ENCODE assay signal across 9 cellular contexts in the genomic region with DNA sequence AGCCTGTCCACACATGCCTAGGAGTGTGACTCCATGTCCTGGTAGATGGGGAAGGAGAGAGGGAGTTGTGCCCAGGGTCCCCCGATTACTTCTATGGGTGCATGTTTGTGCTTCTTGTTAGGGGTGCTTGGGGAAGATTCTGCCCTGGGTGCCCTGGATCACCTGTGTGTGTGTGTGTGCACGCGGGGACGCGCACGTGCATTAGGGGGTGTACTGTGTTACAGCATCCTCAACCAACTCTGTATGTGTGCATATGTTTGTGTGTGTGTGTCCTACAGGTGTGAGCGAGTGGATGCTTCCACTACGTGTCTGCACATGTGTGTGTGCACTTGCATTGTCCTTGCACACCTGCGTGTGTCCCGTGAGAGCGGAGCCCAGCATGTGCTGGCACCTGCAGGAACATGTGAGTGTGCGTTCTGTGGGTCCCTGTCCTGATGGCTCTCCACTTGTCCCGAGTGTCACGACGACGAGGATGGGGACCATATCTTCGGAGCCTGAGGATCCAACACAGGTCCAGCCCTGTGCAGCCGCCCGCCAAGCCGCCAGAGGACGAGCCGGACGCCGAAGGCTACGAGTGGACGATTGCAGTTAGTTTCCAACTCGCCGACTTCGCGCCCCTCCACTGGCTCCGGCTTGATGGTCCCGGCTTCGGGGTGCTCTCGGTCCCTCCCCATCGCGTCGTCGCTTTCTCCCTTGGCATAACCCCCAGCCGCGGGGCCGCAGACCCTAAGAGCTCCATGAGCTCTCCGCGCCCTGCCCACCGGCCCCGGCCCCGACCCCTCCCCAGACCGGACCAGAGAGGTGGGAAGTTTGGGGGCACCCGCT. TPM values are rescaled to one million over a fixed set of nuclear protein-coding genes. Genes with fewer than 3 reads are reported as not detected.
DNase-seq lines count a peak whose midpoint lies in the region; ATAC-seq and TF ChIP-seq lines count a peak whose summit lies in the region.
"Had no signal": no experiment of that assay in that cellular context is flagged by ENCODE, and none has a peak within 500 bp of the region (broad histone marks: within the 10 kb centered on the region; RNA-seq: fewer than 3 reads in every experiment).

No MANE protein-coding gene starts in this region.

- peak overlapping the region; percentile 60 for H3K27ac Mint-ChIP-seq in HFFc6
- H3K27ac Mint-ChIP-seq in stimulated activated naive CD8-positive, alpha-beta T cell treated with anti-CD3 and anti-CD28 coated beads, Interleukin-15, Interleukin-2, amounts not matched to agents 100 ng/mL and 50 ng/mL, for 24 hours = no peak overlapping the region

- peaks cover 7% of the 10 kb centered on the region for H3K27me3 Mint-ChIP-seq in HFFc6 (ENCODE audit: insufficient read depth)
- H3K27me3 Mint-ChIP-seq in stimulated activated naive CD8-positive, alpha-beta T cell treated with anti-CD3 and anti-CD28 coated beads, Interleukin-15, Interleukin-2, amounts not matched to agents 100 ng/mL and 50 ng/mL, for 24 hours = peaks cover 56% of the 10 kb centered on the region

- H3K4me3 Mint-ChIP-seq in HFFc6 = peak overlapping the region; percentile 83
- peak overlapping the region; percentile 55 for H3K4me3 Mint-ChIP-seq in stimulated activated naive CD8-positive, alpha-beta T cell treated with anti-CD3 and anti-CD28 coated beads, Interleukin-15, Interleukin-2, amounts not matched to agents 100 ng/mL and 50 ng/mL, for 24 hours

- H3K4me3 ChIP-seq in breast epithelium = peak overlapping the region; percentile 49 to 86 (median 63)
- peak overlapping the region; percentile 59 to 71 for H3K4me3 ChIP-seq in left lung

- H3K27me3 ChIP-seq in breast epithelium (no peaks in the 10 kb centered on the region), left lung (peaks cover 0 to 51% of the 10 kb centered on the region in 2 donors)

- H3K27ac ChIP-seq in breast epithelium = peak overlapping the region; percentile 71 to 77
- peak overlapping the region in 1 of 2 donors; percentile 82 for H3K27ac ChIP-seq in left lung

- H3K4me1 Mint-ChIP-seq in HFFc6 (ENCODE audit: low read depth) = peaks cover 5% of the 10 kb centered on the region; the same call in 1 of the 2 replicates
- H3K4me1 Mint-ChIP-seq in stimulated activated naive CD8-positive, alpha-beta T cell treated with anti-CD3 and anti-CD28 coated beads, Interleukin-15, Interleukin-2, amounts not matched to agents 100 ng/mL and 50 ng/mL, for 24 hours (ENCODE audit: low read depth) = peaks cover 12% of the 10 kb centered on the region

- ATAC-seq in left lung = peak; percentile 32
- no peak for ATAC-seq in HG02973 (IDR thresholded peaks at IDR 0.05; ENCODE audit: unreplicated experiment)

- intact Hi-C loops in breast epithelium (cut with DNase I; ENCODE audit: low total_unique reads) (no loop called here), left lung (cut with DNase I) (no loop called here)

- H3K9me3 ChIP-seq in breast epithelium (no peaks in the 10 kb centered on the region), left lung (no peaks in the 10 kb centered on the region)

- H3K9me3 Mint-ChIP-seq in HFFc6 = no peaks in the 10 kb centered on the region
- no peaks in the 10 kb centered on the region for H3K9me3 Mint-ChIP-seq in stimulated activated naive CD8-positive, alpha-beta T cell treated with anti-CD3 and anti-CD28 coated beads, Interleukin-15, Interleukin-2, amounts not matched to agents 100 ng/mL and 50 ng/mL, for 24 hours

- no peaks in the 10 kb centered on the region for H3K4me1 ChIP-seq in breast epithelium
- peaks cover 0 to 39% of the 10 kb centered on the region in 2 donors for H3K4me1 ChIP-seq in left lung

- TF ChIP-seq POLR2A in breast epithelium (IDR thresholded peaks at IDR 0.05) = no peak

- H3K36me3 Mint-ChIP-seq in HFFc6 (ENCODE audit: low read depth) = no peaks in the 10 kb centered on the region
- no peaks in the 10 kb centered on the region for H3K36me3 Mint-ChIP-seq in stimulated activated naive CD8-positive, alpha-beta T cell treated with anti-CD3 and anti-CD28 coated beads, Interleukin-15, Interleukin-2, amounts not matched to agents 100 ng/mL and 50 ng/mL, for 24 hours (ENCODE audit: low read depth)

- H3K36me3 ChIP-seq in breast epithelium (no peaks in the 10 kb centered on the region), left lung (no peaks in the 10 kb centered on the region)

- DNase-seq in HFFc6 = no peak
- no peak for DNase-seq in breast epithelium (ENCODE audit: low spot score in 2 of 2)
- DNase-seq in left lung = no peak
- DNase-seq in HCEC 1CT = no peak
- no peak for DNase-seq in GF-D8 (lab: John Stamatoyannopoulos, UW)
- DNase-seq in SIG-M5 treated with dmso at 0.1 percent for 504 hours (lab: John Stamatoyannopoulos, UW; ENCODE audit: unreplicated experiment) = no peak

- TF ChIP-seq CTCF in HFFc6 (IDR thresholded peaks at IDR 0.05) (no peak), breast epithelium (IDR thresholded peaks at IDR 0.05) (no peak), left lung (IDR thresholded peaks at IDR 0.05) (no peak)

RNA-seq across cellular contexts. Expression of gene TBC1D3B, which starts 6.0 kb away (rescaled TPM):
- 1 to 10 TPM in 2 of 6 experiments, under 1 TPM in 4; 0.54 to 1.3 (median 0.80) TPM for total RNA-seq in HFFc6 (2021; fragmentation: NEBNext Ultra II Directional; extraction: Animal tissue kit (Norgen Biotek cat#: 25700))
- 1 to 10 TPM; 1.9 to 7.6 (median 5.2) TPM for total RNA-seq in breast epithelium
- total RNA-seq in left lung = 1 to 10 TPM; 6.7 to 8.8 TPM

RNA-seq across cellular contexts. Expression of gene CCL3L1, which starts 14.2 kb away (rescaled TPM):
- total RNA-seq in HFFc6 (2021; fragmentation: NEBNext Ultra II Directional; extraction: Animal tissue kit (Norgen Biotek cat#: 25700)) = under 1 TPM in 5 of 6 experiments, not detected in 1; 0.17 to 0.66 (median 0.46) TPM
- total RNA-seq in breast epithelium (1 to 10 TPM in 1 of 3 donors, not detected in 2; 5.0 TPM), left lung (10 to 100 TPM in 1 of 2 donors, under 1 TPM in 1; 0.38 to 11.7 TPM)
- total RNA-seq: endothelial cell of umbilical vein had no signal

RNA-seq across cellular contexts. Expression of gene CCL4L2, which starts 28.5 kb away (rescaled TPM):
- not detected for total RNA-seq in HFFc6 (2021; fragmentation: NEBNext Ultra II Directional; extraction: Animal tissue kit (Norgen Biotek cat#: 25700))
- total RNA-seq in breast epithelium (1 to 10 TPM in 1 of 3 donors, under 1 TPM in 1, not detected in 1; 0.33 to 6.1 TPM), left lung (10 to 100 TPM in 1 of 2 donors, 1 to 10 TPM in 1; 1.9 to 37.6 TPM)
- total RNA-seq: endothelial cell of umbilical vein had no signal
